8 cellular contexts compared by ENCODE assay signal in genomic region chr10:14554091-14554842, GRCh38.
DNase-seq lines count a peak whose midpoint lies in the region; ATAC-seq and TF ChIP-seq lines count a peak whose summit lies in the region.

No MANE protein-coding gene starts in this region.

- DNase-seq in left ventricle myocardium superior (no peak), Right ventricle myocardium inferior (ENCODE audit: missing footprints) (no peak), T-cell (no peak), iPS-NIHi11 (ENCODE audit: low spot score) (peak; percentile 45), upper lobe of right lung (no peak), GM03348 (ENCODE audit: low spot score) (no peak), NCI-H2227 treated with DMSO at 0.1 percent for 48 hours (lab: John Stamatoyannopoulos, UW) (no peak), NCI-H82 (lab: John Stamatoyannopoulos, UW) (no peak)

- intact Hi-C loops in left ventricle myocardium superior (cut with micrococcal nuclease), result no loop called here
- intact Hi-C loops in Right ventricle myocardium inferior (cut with DNase I), result no loop called here
- intact Hi-C loops in upper lobe of right lung (cut with DNase I), result no loop called here

- no peak for TF ChIP-seq CTCF in upper lobe of right lung (IDR thresholded peaks at IDR 0.05)

- no peaks in the 10 kb centered on the region for H3K27me3 ChIP-seq in upper lobe of right lung

- peak overlapping the region; percentile 40 for H3K27ac ChIP-seq in upper lobe of right lung

- H3K4me3 ChIP-seq in upper lobe of right lung, result no peak overlapping the region

- H3K4me1 ChIP-seq in upper lobe of right lung, result peaks cover 46% of the 10 kb centered on the region

- ATAC-seq in left ventricle myocardium superior (peak; percentile 24), Right ventricle myocardium inferior (no peak), T-cell (replicated peaks in 1 of 4) (peak in 3 of 4 experiments; percentile 30 to 66 (median 52)), upper lobe of right lung (peak; percentile 51)

- H3K36me3 Mint-ChIP-seq in T-cell, result peaks cover 60% of the 10 kb centered on the region

- H3K4me1 Mint-ChIP-seq in T-cell, result peaks cover 96 to 98% (median 97%) of the 10 kb centered on the region in 3 donors

- no peaks in the 10 kb centered on the region for H3K9me3 Mint-ChIP-seq in T-cell

- no peaks in the 10 kb centered on the region for H3K36me3 ChIP-seq in upper lobe of right lung

- H3K27me3 Mint-ChIP-seq in T-cell, result no peaks in the 10 kb centered on the region

- H3K4me3 Mint-ChIP-seq in T-cell, result peak overlapping the region; percentile 37 to 61 (median 39)

- no peaks in the 10 kb centered on the region for H3K9me3 ChIP-seq in upper lobe of right lung

- CTCF ChIA-PET in T-cell (lab: Charles Lee), result interaction anchor here (0.5 to 3.4 kb wide), 11 partner anchors 8 to 626 kb away, joined by 3 to 26 read pairs (median 5); no protein-coding TSS in a partner anchor

- POLR2A ChIA-PET in T-cell (lab: Charles Lee), result interaction anchor here (0.5 to 2.4 kb wide), 12 partner anchors 10 to 261 kb away, joined by 3 to 15 read pairs (median 4); no protein-coding TSS in a partner anchor

- peak overlapping the region; percentile 80 to 91 for H3K27ac Mint-ChIP-seq in T-cell
